29 cellular contexts compared by ENCODE assay signal in the genomic region with DNA sequence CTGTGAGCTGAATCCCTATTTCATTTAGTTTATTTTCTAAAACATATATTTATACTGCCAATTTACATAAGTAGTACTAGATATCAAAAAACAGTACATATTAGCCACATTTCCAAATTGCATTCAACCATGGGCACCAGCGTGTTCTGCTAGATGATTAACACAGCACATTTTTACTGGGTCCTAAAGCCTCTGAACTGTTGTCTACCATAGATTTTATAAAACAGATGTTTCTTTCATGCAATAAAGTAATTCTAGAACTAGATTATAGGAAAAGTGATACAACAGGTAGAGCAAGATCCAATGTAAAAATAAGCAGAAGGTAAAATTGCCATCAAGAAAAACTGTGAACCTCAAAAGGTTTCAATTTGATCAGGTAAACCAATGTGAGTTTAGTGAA.
"Had no signal": no experiment of that assay in that cellular context is flagged by ENCODE, and none has a peak within 500 bp of the region (broad histone marks: within the 10 kb centered on the region; RNA-seq: fewer than 3 reads in every experiment).

No MANE protein-coding gene starts in this region.

- H3K9ac ChIP-seq: neural progenitor cell, parathyroid adenoma had no signal

- H3K27ac ChIP-seq: neural progenitor cell, ovary, parathyroid adenoma, psoas muscle, right lobe of liver, sigmoid colon, suprapubic skin, testis, tibial artery, upper lobe of right lung, uterus had no signal

- DNase-seq: naive thymus-derived CD4-positive, alpha-beta T cell; natural killer cell; occipital lobe; ovary; posterior cingulate gyrus; psoas muscle; right cardiac atrium; right lobe of liver; sigmoid colon; small intestine; stimulated activated CD4-positive, alpha-beta T cell treated with anti-CD3 and anti-CD28 coated beads, Interleukin-1b, Interleukin-23, amount 100 ng/mL, for 48 hours; stimulated activated CD4-positive, alpha-beta T cell treated with anti-CD3 and anti-CD28 coated beads, Interleukin-4, amount 100 ng/mL, for 1 hour; stimulated activated CD4-positive, alpha-beta T cell treated with anti-CD3 and anti-CD28 coated beads, Interleukin-4, amount 100 ng/mL, for 4 hours; stimulated activated CD8-positive, alpha-beta memory T cell treated with anti-CD3 and anti-CD28 coated beads, Interleukin-4, amount 100 ng/mL, for 48 hours; stimulated activated naive CD4-positive, alpha-beta T cell; stimulated activated naive CD8-positive, alpha-beta T cell treated with anti-CD3 and anti-CD28 coated beads, Interleukin-15, amount 100 ng/mL, for 72 hours; stimulated activated naive CD8-positive, alpha-beta T cell treated with anti-CD3 and anti-CD28 coated beads, Interleukin-15, Interleukin-2, amounts not matched to agents 100 U/mL and 50 U/mL, for 24 hours; substantia nigra; testis; tibial artery; upper lobe of right lung; uterus had no signal

- H3K27me3 ChIP-seq: neural progenitor cell, ovary, right lobe of liver, sigmoid colon, suprapubic skin, testis, tibial artery, upper lobe of right lung, uterus had no signal

- H3K4me1 ChIP-seq: neural progenitor cell, parathyroid adenoma, psoas muscle, suprapubic skin, testis, tibial artery, upper lobe of right lung, uterus had no signal

- H3K27ac Mint-ChIP-seq: neural progenitor cell; stimulated activated memory B cell treated with anti-CD40 and anti-IgM and Interleukin-4, amounts not matched to agents 10 μg/mL and 1 μg/mL and 100 μg/mL, for 72 hours; stimulated activated naive CD8-positive, alpha-beta T cell treated with anti-CD3 and anti-CD28 coated beads, Interleukin-15, amount 100 ng/mL, for 72 hours; type B pancreatic cell had no signal

- H2AFZ ChIP-seq: neural progenitor cell, parathyroid adenoma had no signal

- H3K4me3 Mint-ChIP-seq: naive thymus-derived CD4-positive, alpha-beta T cell; natural killer cell; nephron; neural progenitor cell; stimulated activated memory B cell treated with anti-CD40 and anti-IgM and Interleukin-4, amounts not matched to agents 10 μg/mL and 1 μg/mL and 100 μg/mL, for 72 hours; stimulated activated naive CD8-positive, alpha-beta T cell treated with anti-CD3 and anti-CD28 coated beads, Interleukin-15, amount 100 ng/mL, for 72 hours; type B pancreatic cell had no signal

- ATAC-seq: naive thymus-derived CD4-positive, alpha-beta T cell; natural killer cell; psoas muscle; right cardiac atrium; right lobe of liver; stimulated activated memory B cell treated with anti-CD40 and anti-IgM and Interleukin-4, amounts not matched to agents 10 μg/mL and 1 μg/mL and 100 μg/mL, for 72 hours; stimulated activated naive CD8-positive, alpha-beta T cell treated with anti-CD3 and anti-CD28 coated beads, Interleukin-15, amount 100 ng/mL, for 72 hours; stimulated activated naive CD8-positive, alpha-beta T cell treated with anti-CD3 and anti-CD28 coated beads, Interleukin-15, Interleukin-2, amounts not matched to agents 100 U/mL and 50 U/mL, for 24 hours; upper lobe of right lung had no signal

- H3K4me1 Mint-ChIP-seq: nephron, neural progenitor cell had no signal

- H3K36me3 ChIP-seq: neural progenitor cell, ovary, right lobe of liver, sigmoid colon, suprapubic skin, tibial artery, upper lobe of right lung, uterus had no signal

- H3K9me3 Mint-ChIP-seq: type B pancreatic cell had no signal

- H3K9me3 ChIP-seq: ovary, right lobe of liver, sigmoid colon, testis, upper lobe of right lung had no signal

- H3K27me3 Mint-ChIP-seq: naive thymus-derived CD4-positive, alpha-beta T cell; progenitor cell of endocrine pancreas; stimulated activated memory B cell treated with anti-CD40 and anti-IgM and Interleukin-4, amounts not matched to agents 10 μg/mL and 1 μg/mL and 100 μg/mL, for 72 hours; stimulated activated naive CD8-positive, alpha-beta T cell treated with anti-CD3 and anti-CD28 coated beads, Interleukin-15, amount 100 ng/mL, for 72 hours; type B pancreatic cell had no signal

- H3K4me3 ChIP-seq: neural progenitor cell, ovary, psoas muscle, right lobe of liver, sigmoid colon, suprapubic skin, testis, tibial artery, upper lobe of right lung, uterus had no signal

- H3K4me2 ChIP-seq: neural progenitor cell had no signal
